ENCODE assay signal across 8 cellular contexts in the genomic region with DNA sequence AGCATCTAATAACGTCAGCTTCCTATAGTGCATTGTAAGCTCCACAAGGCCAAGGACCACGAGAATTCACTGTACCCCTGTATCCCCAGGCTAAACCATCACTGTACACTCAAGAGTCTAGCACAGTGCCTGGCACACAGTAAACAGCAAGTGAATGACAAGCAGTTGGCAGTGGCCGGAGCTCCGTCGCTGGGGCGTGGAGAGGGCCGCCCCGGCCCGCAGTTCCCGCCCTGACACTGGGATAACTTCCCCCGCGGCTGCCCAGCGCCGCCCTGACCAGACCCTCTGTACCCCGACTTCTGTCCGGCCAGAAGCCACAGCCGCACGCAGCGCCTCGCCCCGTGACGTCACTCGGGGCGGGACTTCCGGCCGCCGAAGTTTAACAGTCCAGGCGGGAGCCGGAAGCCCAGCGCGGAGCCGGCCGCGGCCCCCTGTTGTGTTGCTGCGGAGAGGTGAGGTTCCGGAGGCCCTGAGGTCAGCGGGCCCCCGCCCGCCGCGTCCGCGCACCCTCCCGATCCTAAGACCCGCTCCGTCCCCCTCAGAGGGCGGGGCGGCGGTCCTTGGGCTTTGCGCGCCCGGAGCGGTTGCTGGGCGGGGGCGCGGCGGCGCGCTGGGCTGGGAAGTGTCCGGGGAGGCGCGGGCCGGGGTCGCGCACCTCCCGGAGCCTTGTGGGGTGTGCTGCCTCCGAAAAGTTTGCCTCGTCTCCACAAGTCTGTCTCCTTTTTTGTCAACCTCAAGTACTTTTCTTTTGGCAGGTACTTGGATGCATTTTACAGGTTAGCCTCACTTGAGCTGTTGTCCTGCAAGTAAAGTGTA. TPM values are rescaled to one million over a fixed set of nuclear protein-coding genes. Genes with fewer than 3 reads are reported as not detected.
A peak's percentile ranks its signal among the peaks of the same experiment; 100 is the strongest.
DNase-seq lines count a peak whose midpoint lies in the region; ATAC-seq and TF ChIP-seq lines count a peak whose summit lies in the region.

A gene with protein sequence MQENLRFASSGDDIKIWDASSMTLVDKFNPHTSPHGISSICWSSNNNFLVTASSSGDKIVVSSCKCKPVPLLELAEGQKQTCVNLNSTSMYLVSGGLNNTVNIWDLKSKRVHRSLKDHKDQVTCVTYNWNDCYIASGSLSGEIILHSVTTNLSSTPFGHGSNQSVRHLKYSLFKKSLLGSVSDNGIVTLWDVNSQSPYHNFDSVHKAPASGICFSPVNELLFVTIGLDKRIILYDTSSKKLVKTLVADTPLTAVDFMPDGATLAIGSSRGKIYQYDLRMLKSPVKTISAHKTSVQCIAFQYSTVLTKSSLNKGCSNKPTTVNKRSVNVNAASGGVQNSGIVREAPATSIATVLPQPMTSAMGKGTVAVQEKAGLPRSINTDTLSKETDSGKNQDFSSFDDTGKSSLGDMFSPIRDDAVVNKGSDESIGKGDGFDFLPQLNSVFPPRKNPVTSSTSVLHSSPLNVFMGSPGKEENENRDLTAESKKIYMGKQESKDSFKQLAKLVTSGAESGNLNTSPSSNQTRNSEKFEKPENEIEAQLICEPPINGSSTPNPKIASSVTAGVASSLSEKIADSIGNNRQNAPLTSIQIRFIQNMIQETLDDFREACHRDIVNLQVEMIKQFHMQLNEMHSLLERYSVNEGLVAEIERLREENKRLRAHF (plus strand): TSS at position 409 of the 816 bp plus-strand sequence. CDS start 2,503 bp downstream, outside the sequence.

- no peaks in the 10 kb centered on the region for H3K9me3 Mint-ChIP-seq in activated CD4-positive, alpha-beta T cell treated with anti-CD3 and anti-CD28 coated beads, Interleukin-2, amount 10 ng/mL, durations not matched to agents 24 days and 14 days

- DNase-seq in Ammon's horn (ENCODE audit: low spot score) (peak; percentile 85), NCI-H446 (lab: John Stamatoyannopoulos, UW) (peak; percentile 5 to 85), coronary artery (ENCODE audit: low spot score) (peak; percentile 84), left colon (peak; percentile 77 to 92)
- DNase-seq in activated CD4-positive, alpha-beta T cell treated with anti-CD3 and anti-CD28 coated beads, Interleukin-2, amount 10 ng/mL, durations not matched to agents 24 days and 14 days: peak; percentile 96
- DNase-seq in stimulated activated CD4-positive, alpha-beta T cell treated with anti-CD3 and anti-CD28 coated beads, Interleukin-1b, Interleukin-23, amount 100 ng/mL, for 4 hours (ENCODE audit: low read depth in 2 of 2): peak; percentile 69 to 79

- peaks cover 44% of the 10 kb centered on the region for H3K4me1 Mint-ChIP-seq in activated CD4-positive, alpha-beta T cell treated with anti-CD3 and anti-CD28 coated beads, Interleukin-2, amount 10 ng/mL, durations not matched to agents 24 days and 14 days

- peak within 1 kb of the TSS; percentile 88 to 94 for H3K27ac ChIP-seq in coronary artery

- peak within 1 kb of the TSS; percentile 96 for H3K4me3 ChIP-seq in coronary artery

- ATAC-seq in GM19025 (IDR thresholded peaks at IDR 0.05; ENCODE audit: low read depth, unreplicated experiment) (peak; percentile 96), HG03196 (IDR thresholded peaks at IDR 0.05; ENCODE audit: unreplicated experiment) (peak; percentile 96), left colon (peak; percentile 93)

- H3K36me3 Mint-ChIP-seq in activated CD4-positive, alpha-beta T cell treated with anti-CD3 and anti-CD28 coated beads, Interleukin-2, amount 10 ng/mL, durations not matched to agents 24 days and 14 days (ENCODE audit: low read depth): peaks cover 33% of the 10 kb centered on the region

- peaks cover 10% of the 10 kb centered on the region for H3K27me3 Mint-ChIP-seq in activated CD4-positive, alpha-beta T cell treated with anti-CD3 and anti-CD28 coated beads, Interleukin-2, amount 10 ng/mL, durations not matched to agents 24 days and 14 days

- intact Hi-C loops in activated CD4-positive, alpha-beta T cell treated with anti-CD3 and anti-CD28 coated beads, Interleukin-2, amount 10 ng/mL, durations not matched to agents 24 days and 14 days (cut with micrococcal nuclease): loop anchor here (1.0 to 10.0 kb wide), 10 partner anchors 14 to 1595 kb away; a partner anchor contains a TSS
- intact Hi-C loops in left colon (cut with DNase I, micrococcal nuclease): no loop called here

- peak within 1 kb of the TSS; percentile 97 for H3K4me3 Mint-ChIP-seq in activated CD4-positive, alpha-beta T cell treated with anti-CD3 and anti-CD28 coated beads, Interleukin-2, amount 10 ng/mL, durations not matched to agents 24 days and 14 days

- TF ChIP-seq CTCF in coronary artery (IDR thresholded peaks at IDR 0.05): no peak

- peak within 1 kb of the TSS; percentile 98 for H3K27ac Mint-ChIP-seq in activated CD4-positive, alpha-beta T cell treated with anti-CD3 and anti-CD28 coated beads, Interleukin-2, amount 10 ng/mL, durations not matched to agents 24 days and 14 days

RNA-seq across cellular contexts. Expression of the gene that starts here (rescaled TPM):
- total RNA-seq in activated CD4-positive, alpha-beta T cell treated with anti-CD3 and anti-CD28 coated beads, Interleukin-2, amount 10 ng/mL, durations not matched to agents 24 days and 14 days: 58.8 and 62.7 TPM in 2 replicates
- 10 to 100 TPM; 13.1 to 13.6 TPM for total RNA-seq in left colon

Comparison
In these comparisons a context has a peak if more than half of its experiments do, and no peak if none do; other contexts are left out.
1. Peak in every context shown above with its lines: DNase-seq, ATAC-seq, H3K4me3 ChIP-seq and H3K27ac ChIP-seq.
2. DNase-seq: peak in every context shown above with its lines; median percentile 96 in activated CD4-positive, alpha-beta T cell treated with anti-CD3 and anti-CD28 coated beads, Interleukin-2, amount 10 ng/mL, durations not matched to agents 24 days and 14 days; 85 in Ammon's horn; 84 in left colon; 84 in coronary artery; 74 in stimulated activated CD4-positive, alpha-beta T cell treated with anti-CD3 and anti-CD28 coated beads, Interleukin-1b, Interleukin-23, amount 100 ng/mL, for 4 hours; 45 in NCI-H446.